Comparison of ENCODE assay signal across 1 cellular context in the genomic region with DNA sequence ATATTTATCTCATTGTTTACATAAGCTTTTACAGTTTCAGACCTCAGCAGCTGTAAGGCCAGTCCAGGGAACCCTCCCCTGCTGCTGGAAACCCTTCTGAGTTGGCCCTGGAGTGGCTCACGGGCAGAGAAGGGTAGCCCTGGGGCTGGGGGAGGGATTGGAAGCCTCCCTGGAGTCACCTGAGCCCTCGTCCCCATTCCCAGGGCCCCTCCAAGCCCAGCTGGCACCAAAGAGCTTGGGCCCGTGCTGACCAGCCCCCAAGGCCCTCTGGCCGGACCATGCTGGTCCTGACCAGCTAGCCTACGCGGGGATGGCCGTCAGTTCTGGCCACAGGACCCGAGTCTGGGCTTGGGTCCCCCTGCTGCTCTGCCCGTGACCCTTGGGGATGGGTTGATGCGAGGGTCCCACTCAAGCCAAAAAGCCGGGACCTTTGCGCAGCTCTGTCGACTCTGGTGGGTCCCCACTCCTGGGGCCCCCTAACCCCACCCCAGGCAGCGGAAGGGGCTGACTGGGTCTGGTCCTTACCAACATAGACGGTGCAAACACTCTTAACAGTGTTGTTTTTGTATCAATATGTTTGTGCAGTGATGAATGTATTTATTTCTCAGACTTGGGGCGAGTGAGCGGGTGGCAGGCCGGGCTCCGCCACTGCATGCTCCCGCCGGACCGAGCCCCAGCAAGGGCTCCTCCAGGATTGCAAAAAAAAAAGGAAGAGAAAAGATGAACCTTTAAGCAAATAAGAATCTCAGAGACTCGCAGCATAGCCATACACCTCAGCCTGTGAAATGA.
A peak's percentile ranks its signal among the peaks of the same experiment; 100 is the strongest.
TF ChIP-seq lines count a peak whose summit lies in the region.

No MANE protein-coding gene starts in this region.

TF ChIP-seq in K562, 482 proteins besides CTCF, POLR2A, EP300 and RAD21 (continues in another document):
- TF ChIP-seq MYNN (IDR thresholded peaks at IDR 0.05) = no peak
- TF ChIP-seq MYNN (CRISPR knock-in tag; IDR thresholded peaks at IDR 0.05) = no peak
- no peak for TF ChIP-seq ZNF551 (CRISPR knock-in tag; IDR thresholded peaks at IDR 0.05)
- TF ChIP-seq HDGF (IDR thresholded peaks at IDR 0.05) = no peak
- TF ChIP-seq ZNF224 (CRISPR knock-in tag; IDR thresholded peaks at IDR 0.05) = no peak
- TF ChIP-seq SRSF1 (IDR thresholded peaks at IDR 0.05; ENCODE audit: low read depth, low read length) = 0 out of 2 replicates have a peak, but pooled peaks have one; percentile 27
- TF ChIP-seq KLF16 (IDR thresholded peaks at IDR 0.05) = no peak
- peak in 1 of 2 experiments; percentile 32; a peak in 2 of 4 replicates for TF ChIP-seq MAZ (CRISPR knock-in tag; conservative IDR thresholded peaks at IDR 0.05 in 1 of 2, IDR thresholded peaks at IDR 0.05 in 1 of 2)
- TF ChIP-seq NCOA1 (IDR thresholded peaks at IDR 0.05; ENCODE audit: low read depth) = no peak
- TF ChIP-seq, protein P1, sequence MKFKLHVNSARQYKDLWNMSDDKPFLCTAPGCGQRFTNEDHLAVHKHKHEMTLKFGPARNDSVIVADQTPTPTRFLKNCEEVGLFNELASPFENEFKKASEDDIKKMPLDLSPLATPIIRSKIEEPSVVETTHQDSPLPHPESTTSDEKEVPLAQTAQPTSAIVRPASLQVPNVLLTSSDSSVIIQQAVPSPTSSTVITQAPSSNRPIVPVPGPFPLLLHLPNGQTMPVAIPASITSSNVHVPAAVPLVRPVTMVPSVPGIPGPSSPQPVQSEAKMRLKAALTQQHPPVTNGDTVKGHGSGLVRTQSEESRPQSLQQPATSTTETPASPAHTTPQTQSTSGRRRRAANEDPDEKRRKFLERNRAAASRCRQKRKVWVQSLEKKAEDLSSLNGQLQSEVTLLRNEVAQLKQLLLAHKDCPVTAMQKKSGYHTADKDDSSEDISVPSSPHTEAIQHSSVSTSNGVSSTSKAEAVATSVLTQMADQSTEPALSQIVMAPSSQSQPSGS (CRISPR knock-in tag; IDR thresholded peaks at IDR 0.05) = no peak
- TF ChIP-seq ATF7 (IDR thresholded peaks at IDR 0.05) = no peak
- TF ChIP-seq PYGO2 (tag; IDR thresholded peaks at IDR 0.05) = no peak
- TF ChIP-seq, protein P2, sequence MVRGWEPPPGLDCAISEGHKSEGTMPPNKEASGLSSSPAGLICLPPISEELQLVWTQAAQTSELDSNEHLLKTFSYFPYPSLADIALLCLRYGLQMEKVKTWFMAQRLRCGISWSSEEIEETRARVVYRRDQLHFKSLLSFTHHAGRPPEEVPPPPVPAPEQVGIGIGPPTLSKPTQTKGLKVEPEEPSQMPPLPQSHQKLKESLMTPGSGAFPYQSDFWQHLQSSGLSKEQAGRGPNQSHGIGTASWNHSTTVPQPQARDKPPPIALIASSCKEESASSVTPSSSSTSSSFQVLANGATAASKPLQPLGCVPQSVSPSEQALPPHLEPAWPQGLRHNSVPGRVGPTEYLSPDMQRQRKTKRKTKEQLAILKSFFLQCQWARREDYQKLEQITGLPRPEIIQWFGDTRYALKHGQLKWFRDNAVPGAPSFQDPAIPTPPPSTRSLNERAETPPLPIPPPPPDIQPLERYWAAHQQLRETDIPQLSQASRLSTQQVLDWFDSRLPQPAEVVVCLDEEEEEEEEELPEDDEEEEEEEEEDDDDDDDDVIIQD (CRISPR knock-in tag; IDR thresholded peaks at IDR 0.05) = no peak
- peak; percentile 71; the same call in 1 of the 2 replicates for TF ChIP-seq ZNF583 (CRISPR knock-in tag; IDR thresholded peaks at IDR 0.05)
- 0 out of 2 replicates have a peak, but pooled peaks have one; percentile 60 for TF ChIP-seq ZNF12 (CRISPR knock-in tag; IDR thresholded peaks at IDR 0.05)
- TF ChIP-seq, protein P3, sequence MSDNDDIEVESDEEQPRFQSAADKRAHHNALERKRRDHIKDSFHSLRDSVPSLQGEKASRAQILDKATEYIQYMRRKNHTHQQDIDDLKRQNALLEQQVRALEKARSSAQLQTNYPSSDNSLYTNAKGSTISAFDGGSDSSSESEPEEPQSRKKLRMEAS (CRISPR knock-in tag; IDR thresholded peaks at IDR 0.05) = 0 out of 2 replicates have a peak, but pooled peaks have one; percentile 9
- TF ChIP-seq, protein P4, sequence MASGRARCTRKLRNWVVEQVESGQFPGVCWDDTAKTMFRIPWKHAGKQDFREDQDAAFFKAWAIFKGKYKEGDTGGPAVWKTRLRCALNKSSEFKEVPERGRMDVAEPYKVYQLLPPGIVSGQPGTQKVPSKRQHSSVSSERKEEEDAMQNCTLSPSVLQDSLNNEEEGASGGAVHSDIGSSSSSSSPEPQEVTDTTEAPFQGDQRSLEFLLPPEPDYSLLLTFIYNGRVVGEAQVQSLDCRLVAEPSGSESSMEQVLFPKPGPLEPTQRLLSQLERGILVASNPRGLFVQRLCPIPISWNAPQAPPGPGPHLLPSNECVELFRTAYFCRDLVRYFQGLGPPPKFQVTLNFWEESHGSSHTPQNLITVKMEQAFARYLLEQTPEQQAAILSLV (tag; IDR thresholded peaks at IDR 0.05) = no peak
- TF ChIP-seq RHOXF2B (CRISPR knock-in tag; conservative IDR thresholded peaks at IDR 0.05) = no peak
- TF ChIP-seq, protein P5, sequence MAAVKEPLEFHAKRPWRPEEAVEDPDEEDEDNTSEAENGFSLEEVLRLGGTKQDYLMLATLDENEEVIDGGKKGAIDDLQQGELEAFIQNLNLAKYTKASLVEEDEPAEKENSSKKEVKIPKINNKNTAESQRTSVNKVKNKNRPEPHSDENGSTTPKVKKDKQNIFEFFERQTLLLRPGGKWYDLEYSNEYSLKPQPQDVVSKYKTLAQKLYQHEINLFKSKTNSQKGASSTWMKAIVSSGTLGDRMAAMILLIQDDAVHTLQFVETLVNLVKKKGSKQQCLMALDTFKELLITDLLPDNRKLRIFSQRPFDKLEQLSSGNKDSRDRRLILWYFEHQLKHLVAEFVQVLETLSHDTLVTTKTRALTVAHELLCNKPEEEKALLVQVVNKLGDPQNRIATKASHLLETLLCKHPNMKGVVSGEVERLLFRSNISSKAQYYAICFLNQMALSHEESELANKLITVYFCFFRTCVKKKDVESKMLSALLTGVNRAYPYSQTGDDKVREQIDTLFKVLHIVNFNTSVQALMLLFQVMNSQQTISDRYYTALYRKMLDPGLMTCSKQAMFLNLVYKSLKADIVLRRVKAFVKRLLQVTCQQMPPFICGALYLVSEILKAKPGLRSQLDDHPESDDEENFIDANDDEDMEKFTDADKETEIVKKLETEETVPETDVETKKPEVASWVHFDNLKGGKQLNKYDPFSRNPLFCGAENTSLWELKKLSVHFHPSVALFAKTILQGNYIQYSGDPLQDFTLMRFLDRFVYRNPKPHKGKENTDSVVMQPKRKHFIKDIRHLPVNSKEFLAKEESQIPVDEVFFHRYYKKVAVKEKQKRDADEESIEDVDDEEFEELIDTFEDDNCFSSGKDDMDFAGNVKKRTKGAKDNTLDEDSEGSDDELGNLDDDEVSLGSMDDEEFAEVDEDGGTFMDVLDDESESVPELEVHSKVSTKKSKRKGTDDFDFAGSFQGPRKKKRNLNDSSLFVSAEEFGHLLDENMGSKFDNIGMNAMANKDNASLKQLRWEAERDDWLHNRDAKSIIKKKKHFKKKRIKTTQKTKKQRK (IDR thresholded peaks at IDR 0.05; ENCODE audit: borderline replicate concordance, low read depth, low read length) = 0 out of 2 replicates have a peak, but pooled peaks have one; percentile 28
- TF ChIP-seq, protein P6, sequence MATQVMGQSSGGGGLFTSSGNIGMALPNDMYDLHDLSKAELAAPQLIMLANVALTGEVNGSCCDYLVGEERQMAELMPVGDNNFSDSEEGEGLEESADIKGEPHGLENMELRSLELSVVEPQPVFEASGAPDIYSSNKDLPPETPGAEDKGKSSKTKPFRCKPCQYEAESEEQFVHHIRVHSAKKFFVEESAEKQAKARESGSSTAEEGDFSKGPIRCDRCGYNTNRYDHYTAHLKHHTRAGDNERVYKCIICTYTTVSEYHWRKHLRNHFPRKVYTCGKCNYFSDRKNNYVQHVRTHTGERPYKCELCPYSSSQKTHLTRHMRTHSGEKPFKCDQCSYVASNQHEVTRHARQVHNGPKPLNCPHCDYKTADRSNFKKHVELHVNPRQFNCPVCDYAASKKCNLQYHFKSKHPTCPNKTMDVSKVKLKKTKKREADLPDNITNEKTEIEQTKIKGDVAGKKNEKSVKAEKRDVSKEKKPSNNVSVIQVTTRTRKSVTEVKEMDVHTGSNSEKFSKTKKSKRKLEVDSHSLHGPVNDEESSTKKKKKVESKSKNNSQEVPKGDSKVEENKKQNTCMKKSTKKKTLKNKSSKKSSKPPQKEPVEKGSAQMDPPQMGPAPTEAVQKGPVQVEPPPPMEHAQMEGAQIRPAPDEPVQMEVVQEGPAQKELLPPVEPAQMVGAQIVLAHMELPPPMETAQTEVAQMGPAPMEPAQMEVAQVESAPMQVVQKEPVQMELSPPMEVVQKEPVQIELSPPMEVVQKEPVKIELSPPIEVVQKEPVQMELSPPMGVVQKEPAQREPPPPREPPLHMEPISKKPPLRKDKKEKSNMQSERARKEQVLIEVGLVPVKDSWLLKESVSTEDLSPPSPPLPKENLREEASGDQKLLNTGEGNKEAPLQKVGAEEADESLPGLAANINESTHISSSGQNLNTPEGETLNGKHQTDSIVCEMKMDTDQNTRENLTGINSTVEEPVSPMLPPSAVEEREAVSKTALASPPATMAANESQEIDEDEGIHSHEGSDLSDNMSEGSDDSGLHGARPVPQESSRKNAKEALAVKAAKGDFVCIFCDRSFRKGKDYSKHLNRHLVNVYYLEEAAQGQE (CRISPR knock-in tag; IDR thresholded peaks at IDR 0.05; ENCODE audit: low read depth) = no peak
- no peak for TF ChIP-seq ZNF431 (CRISPR knock-in tag; IDR thresholded peaks at IDR 0.05)
- no peak for TF ChIP-seq ZSCAN29 (IDR thresholded peaks at IDR 0.05)
- TF ChIP-seq NBN (IDR thresholded peaks at IDR 0.05; ENCODE audit: low read depth) = no peak
- TF ChIP-seq, protein P7, sequence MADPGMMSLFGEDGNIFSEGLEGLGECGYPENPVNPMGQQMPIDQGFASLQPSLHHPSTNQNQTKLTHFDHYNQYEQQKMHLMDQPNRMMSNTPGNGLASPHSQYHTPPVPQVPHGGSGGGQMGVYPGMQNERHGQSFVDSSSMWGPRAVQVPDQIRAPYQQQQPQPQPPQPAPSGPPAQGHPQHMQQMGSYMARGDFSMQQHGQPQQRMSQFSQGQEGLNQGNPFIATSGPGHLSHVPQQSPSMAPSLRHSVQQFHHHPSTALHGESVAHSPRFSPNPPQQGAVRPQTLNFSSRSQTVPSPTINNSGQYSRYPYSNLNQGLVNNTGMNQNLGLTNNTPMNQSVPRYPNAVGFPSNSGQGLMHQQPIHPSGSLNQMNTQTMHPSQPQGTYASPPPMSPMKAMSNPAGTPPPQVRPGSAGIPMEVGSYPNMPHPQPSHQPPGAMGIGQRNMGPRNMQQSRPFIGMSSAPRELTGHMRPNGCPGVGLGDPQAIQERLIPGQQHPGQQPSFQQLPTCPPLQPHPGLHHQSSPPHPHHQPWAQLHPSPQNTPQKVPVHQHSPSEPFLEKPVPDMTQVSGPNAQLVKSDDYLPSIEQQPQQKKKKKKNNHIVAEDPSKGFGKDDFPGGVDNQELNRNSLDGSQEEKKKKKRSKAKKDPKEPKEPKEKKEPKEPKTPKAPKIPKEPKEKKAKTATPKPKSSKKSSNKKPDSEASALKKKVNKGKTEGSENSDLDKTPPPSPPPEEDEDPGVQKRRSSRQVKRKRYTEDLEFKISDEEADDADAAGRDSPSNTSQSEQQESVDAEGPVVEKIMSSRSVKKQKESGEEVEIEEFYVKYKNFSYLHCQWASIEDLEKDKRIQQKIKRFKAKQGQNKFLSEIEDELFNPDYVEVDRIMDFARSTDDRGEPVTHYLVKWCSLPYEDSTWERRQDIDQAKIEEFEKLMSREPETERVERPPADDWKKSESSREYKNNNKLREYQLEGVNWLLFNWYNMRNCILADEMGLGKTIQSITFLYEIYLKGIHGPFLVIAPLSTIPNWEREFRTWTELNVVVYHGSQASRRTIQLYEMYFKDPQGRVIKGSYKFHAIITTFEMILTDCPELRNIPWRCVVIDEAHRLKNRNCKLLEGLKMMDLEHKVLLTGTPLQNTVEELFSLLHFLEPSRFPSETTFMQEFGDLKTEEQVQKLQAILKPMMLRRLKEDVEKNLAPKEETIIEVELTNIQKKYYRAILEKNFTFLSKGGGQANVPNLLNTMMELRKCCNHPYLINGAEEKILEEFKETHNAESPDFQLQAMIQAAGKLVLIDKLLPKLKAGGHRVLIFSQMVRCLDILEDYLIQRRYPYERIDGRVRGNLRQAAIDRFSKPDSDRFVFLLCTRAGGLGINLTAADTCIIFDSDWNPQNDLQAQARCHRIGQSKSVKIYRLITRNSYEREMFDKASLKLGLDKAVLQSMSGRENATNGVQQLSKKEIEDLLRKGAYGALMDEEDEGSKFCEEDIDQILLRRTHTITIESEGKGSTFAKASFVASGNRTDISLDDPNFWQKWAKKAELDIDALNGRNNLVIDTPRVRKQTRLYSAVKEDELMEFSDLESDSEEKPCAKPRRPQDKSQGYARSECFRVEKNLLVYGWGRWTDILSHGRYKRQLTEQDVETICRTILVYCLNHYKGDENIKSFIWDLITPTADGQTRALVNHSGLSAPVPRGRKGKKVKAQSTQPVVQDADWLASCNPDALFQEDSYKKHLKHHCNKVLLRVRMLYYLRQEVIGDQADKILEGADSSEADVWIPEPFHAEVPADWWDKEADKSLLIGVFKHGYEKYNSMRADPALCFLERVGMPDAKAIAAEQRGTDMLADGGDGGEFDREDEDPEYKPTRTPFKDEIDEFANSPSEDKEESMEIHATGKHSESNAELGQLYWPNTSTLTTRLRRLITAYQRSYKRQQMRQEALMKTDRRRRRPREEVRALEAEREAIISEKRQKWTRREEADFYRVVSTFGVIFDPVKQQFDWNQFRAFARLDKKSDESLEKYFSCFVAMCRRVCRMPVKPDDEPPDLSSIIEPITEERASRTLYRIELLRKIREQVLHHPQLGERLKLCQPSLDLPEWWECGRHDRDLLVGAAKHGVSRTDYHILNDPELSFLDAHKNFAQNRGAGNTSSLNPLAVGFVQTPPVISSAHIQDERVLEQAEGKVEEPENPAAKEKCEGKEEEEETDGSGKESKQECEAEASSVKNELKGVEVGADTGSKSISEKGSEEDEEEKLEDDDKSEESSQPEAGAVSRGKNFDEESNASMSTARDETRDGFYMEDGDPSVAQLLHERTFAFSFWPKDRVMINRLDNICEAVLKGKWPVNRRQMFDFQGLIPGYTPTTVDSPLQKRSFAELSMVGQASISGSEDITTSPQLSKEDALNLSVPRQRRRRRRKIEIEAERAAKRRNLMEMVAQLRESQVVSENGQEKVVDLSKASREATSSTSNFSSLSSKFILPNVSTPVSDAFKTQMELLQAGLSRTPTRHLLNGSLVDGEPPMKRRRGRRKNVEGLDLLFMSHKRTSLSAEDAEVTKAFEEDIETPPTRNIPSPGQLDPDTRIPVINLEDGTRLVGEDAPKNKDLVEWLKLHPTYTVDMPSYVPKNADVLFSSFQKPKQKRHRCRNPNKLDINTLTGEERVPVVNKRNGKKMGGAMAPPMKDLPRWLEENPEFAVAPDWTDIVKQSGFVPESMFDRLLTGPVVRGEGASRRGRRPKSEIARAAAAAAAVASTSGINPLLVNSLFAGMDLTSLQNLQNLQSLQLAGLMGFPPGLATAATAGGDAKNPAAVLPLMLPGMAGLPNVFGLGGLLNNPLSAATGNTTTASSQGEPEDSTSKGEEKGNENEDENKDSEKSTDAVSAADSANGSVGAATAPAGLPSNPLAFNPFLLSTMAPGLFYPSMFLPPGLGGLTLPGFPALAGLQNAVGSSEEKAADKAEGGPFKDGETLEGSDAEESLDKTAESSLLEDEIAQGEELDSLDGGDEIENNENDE (IDR thresholded peaks at IDR 0.05; ENCODE audit: low read depth, low read length) = peak; percentile 27
